Comparison of ENCODE assay signal across 17 cellular contexts in genomic region chr15:66805207-66805975, GRCh38.
DNase-seq lines count a peak whose midpoint lies in the region; ATAC-seq and TF ChIP-seq lines count a peak whose summit lies in the region.
"Had no signal": no experiment of that assay in that cellular context is flagged by ENCODE, and none has a peak within 500 bp of the region (broad histone marks: within the 10 kb centered on the region; RNA-seq: fewer than 3 reads in every experiment).

No MANE protein-coding gene starts in this region.

- intact Hi-C loops in Panc1 (cut with micrococcal nuclease; ENCODE audit: unreplicated experiment): no loop called here

- 96% methylated on average over 3 of the region's 3 CpGs for WGBS in smooth muscle cell (ENCODE audit: low lambda C conversion rate)

- ATAC-seq in Panc1 (no peak), HG02798 (IDR thresholded peaks at IDR 0.05; ENCODE audit: poor library complexity, unreplicated experiment) (no peak)

- no peak for TF ChIP-seq CTCF in Panc1 (IDR thresholded peaks at IDR 0.05)
- TF ChIP-seq CTCF in neural progenitor cell (IDR thresholded peaks at IDR 0.05): no peak
- no peak for TF ChIP-seq CTCF in smooth muscle cell (IDR thresholded peaks at IDR 0.05; ENCODE audit: borderline replicate concordance, insufficient read depth, poor library complexity, severe bottlenecking)

- H3K27me3 Mint-ChIP-seq in neural progenitor cell (ENCODE audit: insufficient read depth, low read depth): peaks cover 10% of the 10 kb centered on the region
- H3K27me3 Mint-ChIP-seq: CD4-positive, alpha-beta T cell had no signal

- H3K4me3 ChIP-seq in Panc1 (ENCODE audit: low read depth in 2 of 2, low read length in 2 of 2) (no peak overlapping the region), neural progenitor cell (no peak overlapping the region), smooth muscle cell (no peak overlapping the region)

- H3K4me1 ChIP-seq in Panc1 (ENCODE audit: control insufficient read depth, insufficient read depth, low read length): peaks cover 42% of the 10 kb centered on the region
- H3K4me1 ChIP-seq in neural progenitor cell: peaks cover 17% of the 10 kb centered on the region
- peaks cover 20% of the 10 kb centered on the region for H3K4me1 ChIP-seq in smooth muscle cell (ENCODE audit: low read depth)

- peaks cover 44% of the 10 kb centered on the region for H3K4me1 Mint-ChIP-seq in neural progenitor cell
- H3K4me1 Mint-ChIP-seq: B cell had no signal

- H3K36me3 Mint-ChIP-seq in neural progenitor cell: no peaks in the 10 kb centered on the region

- H2AFZ ChIP-seq in neural progenitor cell (replicated peaks): no peak overlapping the region
- peak overlapping the region; percentile 41 for H2AFZ ChIP-seq in smooth muscle cell (ENCODE audit: low read depth)

- no peak overlapping the region for H3K9ac ChIP-seq in neural progenitor cell
- no peak overlapping the region for H3K9ac ChIP-seq in smooth muscle cell (ENCODE audit: low read depth)

- H3K36me3 ChIP-seq in Panc1 (ENCODE audit: control insufficient read depth, insufficient read depth, low read length): no peaks in the 10 kb centered on the region
- H3K36me3 ChIP-seq in neural progenitor cell: no peaks in the 10 kb centered on the region
- no peaks in the 10 kb centered on the region for H3K36me3 ChIP-seq in smooth muscle cell (ENCODE audit: low read depth)

- POLR2A ChIA-PET in Panc1 (lab: Charles Lee): no interaction called here

- no peak overlapping the region for H3K4me2 ChIP-seq in neural progenitor cell
- H3K4me2 ChIP-seq in smooth muscle cell: no peak overlapping the region

- H3K27ac ChIP-seq in Panc1 (ENCODE audit: low read length): peak overlapping the region; percentile 99
- H3K27ac ChIP-seq in neural progenitor cell: no peak overlapping the region
- H3K27ac ChIP-seq in smooth muscle cell (ENCODE audit: low read depth): peak overlapping the region; percentile 32

- H3K27me3 ChIP-seq in Panc1 (ENCODE audit: control insufficient read depth, insufficient read depth, low read length) (no peaks in the 10 kb centered on the region), neural progenitor cell (no peaks in the 10 kb centered on the region), smooth muscle cell (ENCODE audit: low read depth) (no peaks in the 10 kb centered on the region)

- H3F3A ChIP-seq in neural progenitor cell (ENCODE audit: low read depth) (no peaks in the 10 kb centered on the region), smooth muscle cell (ENCODE audit: low read depth) (peaks cover 16% of the 10 kb centered on the region)

- BruUV-seq in Panc1 (replicated peaks; lab: Mats Ljungman, UMichigan): no TSS peak

- H3K79me2 ChIP-seq in neural progenitor cell (ENCODE audit: low read depth) (no peaks in the 10 kb centered on the region), smooth muscle cell (ENCODE audit: low read depth) (no peaks in the 10 kb centered on the region)

- CTCF ChIA-PET in Panc1 (lab: Charles Lee): no interaction called here

- H3K27ac Mint-ChIP-seq in neural progenitor cell: peak overlapping the region; percentile 51
- H3K27ac Mint-ChIP-seq: B cell; CD4-positive, alpha-beta T cell had no signal

- H3K9me3 ChIP-seq in Panc1 (ENCODE audit: control insufficient read depth, insufficient read depth, low read depth, low read length): no peaks in the 10 kb centered on the region
- no peaks in the 10 kb centered on the region for H3K9me3 ChIP-seq in neural progenitor cell (ENCODE audit: low read depth)
- H3K9me3 ChIP-seq in smooth muscle cell (replicated peaks; ENCODE audit: low read depth): no peaks in the 10 kb centered on the region

- DNase-seq in Panc1 (ENCODE audit: low read depth, low spot score) (no peak), fibroblast of peridontal ligament (ENCODE audit: extremely low read depth) (peak; percentile 61), neural progenitor cell (ENCODE audit: low spot score) (no peak), smooth muscle cell (lab: John Stamatoyannopoulos, UW; ENCODE audit: unreplicated experiment) (no peak), SHP77 (lab: John Stamatoyannopoulos, UW) (no peak), GOT3 (lab: John Stamatoyannopoulos, UW) (no peak)
- DNase-seq in activated naive CD4-positive, alpha-beta T cell treated with anti-CD3 and anti-CD28 coated beads, Interleukin-2, amount 50 U/mL, for 16 hours: no peak
- DNase-seq: CD4-positive, alpha-beta T cell; DND-41; GDM1; NCI-H1436 treated with DMSO at 0.1 percent for 48 hours; NCI-H2107; NCI-H345; NCI-H526 treated with DMSO at 0.1 percent for 48 hours; NK-92 treated with Interleukin-12 subunit alpha and Interleukin-12 subunit beta, amount 100 ng/mL, for 24 hours had no signal

- no peaks in the 10 kb centered on the region for H4K20me1 ChIP-seq in neural progenitor cell (ENCODE audit: low read depth)
- no peaks in the 10 kb centered on the region for H4K20me1 ChIP-seq in smooth muscle cell (ENCODE audit: low read depth)

- peaks cover 7% of the 10 kb centered on the region for H3K9me3 Mint-ChIP-seq in neural progenitor cell
- H3K9me3 Mint-ChIP-seq: CD4-positive, alpha-beta T cell had no signal

- in situ Hi-C loops in Panc1 (cut with HindIII; ENCODE audit: low pct_unique_long_range_greater_than_20kb, low sequenced_read_pairs): no loop called here

- H3K4me3 Mint-ChIP-seq in neural progenitor cell: no peak overlapping the region
- H3K4me3 Mint-ChIP-seq: B cell; CD4-positive, alpha-beta T cell had no signal
